Comparison of ENCODE assay signal across 8 cellular contexts in genomic region chrX:155880586-155881157, GRCh38.
A peak's percentile ranks its signal among the peaks of the same experiment; 100 is the strongest.
DNase-seq lines count a peak whose midpoint lies in the region; ATAC-seq and TF ChIP-seq lines count a peak whose summit lies in the region.

No MANE protein-coding gene starts in this region.

- TF ChIP-seq CTCF in choroid plexus epithelial cell (conservative IDR thresholded peaks at IDR 0.05; ENCODE audit: low read depth, low read length): no peak

- peak overlapping the region; percentile 76 to 81 for H3K9ac ChIP-seq in mucosa of rectum (ENCODE audit: low read depth in 1 of 2, low read length in 2 of 2)

- no peaks in the 10 kb centered on the region for H3K27me3 ChIP-seq in mucosa of rectum (ENCODE audit: control insufficient read depth in 2 of 2, insufficient read depth in 2 of 2, low read length in 2 of 2)

- no peaks in the 10 kb centered on the region for H3K9me3 ChIP-seq in mucosa of rectum (ENCODE audit: control insufficient read depth in 2 of 2, low read length in 2 of 2)

- H3K4me3 ChIP-seq in choroid plexus epithelial cell (ENCODE audit: low read depth, low read length): peak overlapping the region; percentile 83
- H3K4me3 ChIP-seq in mucosa of rectum (ENCODE audit: low read length in 2 of 2): peak overlapping the region; percentile 75 to 89

- peaks cover 0 to 2% of the 10 kb centered on the region in 2 donors for H3K4me1 ChIP-seq in mucosa of rectum (ENCODE audit: control insufficient read depth in 2 of 2, insufficient read depth in 2 of 2, low read length in 2 of 2)

- no peak for ATAC-seq in GM21390 (IDR thresholded peaks at IDR 0.05; ENCODE audit: unreplicated experiment)

- peak; percentile 49 for DNase-seq in NCI-H1105 treated with DMSO at 0.1 percent for 48 hours (lab: John Stamatoyannopoulos, UW)
- DNase-seq in NCI-H1105 (lab: John Stamatoyannopoulos, UW): no peak
- DNase-seq in NAMALWA (ENCODE audit: low spot score): peak; percentile 4
- DNase-seq in choroid plexus epithelial cell (ENCODE audit: low read depth): peak; percentile 18
- DNase-seq in COLO668 (lab: John Stamatoyannopoulos, UW; ENCODE audit: unreplicated experiment): no peak
- DNase-seq in NCI-H774 (lab: John Stamatoyannopoulos, UW): no peak

- H3K36me3 ChIP-seq in mucosa of rectum (ENCODE audit: control insufficient read depth in 2 of 2, insufficient read depth in 2 of 2, low read length in 2 of 2): no peaks in the 10 kb centered on the region

- peak overlapping the region in 1 of 2 donors; percentile 80 for H3K27ac ChIP-seq in mucosa of rectum (ENCODE audit: low read depth in 2 of 2, low read length in 2 of 2)

Comparison
In these comparisons a context has a peak if more than half of its experiments do, and no peak if none do; other contexts are left out.
1. DNase-seq: peak in NCI-H1105 treated with DMSO at 0.1 percent for 48 hours (single experiment), NAMALWA (single experiment) and choroid plexus epithelial cell (single experiment); none in NCI-H1105 (single experiment), COLO668 (single experiment) and NCI-H774 (single experiment).